Comparison of ENCODE assay signal across 1 cellular context in genomic region chr13:70310720-70311119, GRCh38.
TF ChIP-seq lines count a peak whose summit lies in the region.

No MANE protein-coding gene starts in this region.

TF ChIP-seq in H1, 55 proteins besides CTCF, POLR2A, EP300 and RAD21 (continued from another document):
- TF ChIP-seq KDM4A (IDR thresholded peaks at IDR 0.05; ENCODE audit: low read depth, low read length, severe bottlenecking) (no peak), MAX (IDR thresholded peaks at IDR 0.05) (no peak), TAF1 (IDR thresholded peaks at IDR 0.05; ENCODE audit: low read depth, low read length) (no peak), NANOG (IDR thresholded peaks at IDR 0.05; ENCODE audit: insufficient read depth, low read depth, low read length, poor library complexity, severe bottlenecking) (no peak)
TF ChIP-seq in H1: peak in this region for 0.
